ENCODE assay signal across 28 cellular contexts in the genomic region with DNA sequence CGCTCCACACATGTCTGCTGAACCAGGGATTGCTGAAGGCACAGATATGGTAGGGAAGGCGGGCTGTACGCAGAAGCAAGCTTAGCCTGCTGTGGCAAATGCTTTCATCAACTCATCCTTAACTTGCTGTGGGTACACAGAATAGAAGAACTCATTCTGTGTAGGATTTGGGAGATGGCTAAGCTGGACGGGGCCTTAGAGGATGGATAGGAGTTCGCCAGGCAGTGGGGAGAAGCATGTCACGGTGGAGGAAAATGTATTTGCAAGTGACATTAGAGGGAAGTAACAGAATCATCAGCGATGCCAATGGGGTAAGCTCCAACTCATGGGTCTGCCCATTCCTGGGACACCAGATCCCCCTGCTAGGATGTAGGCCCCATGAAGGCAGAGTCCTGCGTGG.
"Had no signal": no experiment of that assay in that cellular context is flagged by ENCODE, and none has a peak within 500 bp of the region (broad histone marks: within the 10 kb centered on the region; RNA-seq: fewer than 3 reads in every experiment).

No MANE protein-coding gene starts in this region.

- H3K9me3 Mint-ChIP-seq: natural killer cell; nephron; neural progenitor cell; stimulated activated memory B cell treated with anti-CD40 and anti-IgM and Interleukin-4, amounts not matched to agents 10 μg/mL and 1 μg/mL and 100 μg/mL, for 72 hours; stimulated activated naive CD8-positive, alpha-beta T cell treated with anti-CD3 and anti-CD28 coated beads, Interleukin-15, amount 100 ng/mL, for 72 hours had no signal

- H3K27ac ChIP-seq: neural progenitor cell, ovary, parathyroid adenoma, psoas muscle, right lobe of liver, sigmoid colon, thoracic aorta, thyroid gland, tibial nerve, upper lobe of left lung, vagina had no signal

- ATAC-seq: psoas muscle; right lobe of liver; stimulated activated memory B cell treated with anti-CD40 and anti-IgM and Interleukin-4, amounts not matched to agents 10 μg/mL and 1 μg/mL and 100 μg/mL, for 72 hours; stimulated activated naive CD8-positive, alpha-beta T cell treated with anti-CD3 and anti-CD28 coated beads, Interleukin-15, amount 100 ng/mL, for 72 hours; stimulated activated naive CD8-positive, alpha-beta T cell treated with anti-CD3 and anti-CD28 coated beads, Interleukin-15, Interleukin-2, amounts not matched to agents 100 U/mL and 50 U/mL, for 24 hours had no signal

- H3K27me3 ChIP-seq: neural progenitor cell, ovary, right lobe of liver, sigmoid colon, thyroid gland, tibial nerve, upper lobe of left lung, vagina had no signal

- H3K36me3 Mint-ChIP-seq: natural killer cell; neural progenitor cell; stimulated activated memory B cell treated with anti-CD40 and anti-IgM and Interleukin-4, amounts not matched to agents 10 μg/mL and 1 μg/mL and 100 μg/mL, for 72 hours had no signal

- H3K4me3 ChIP-seq: neural progenitor cell, ovary, psoas muscle, right lobe of liver, sigmoid colon, thoracic aorta, thyroid gland, tibial nerve, upper lobe of left lung, vagina had no signal

- DNase-seq: natural killer cell; occipital lobe; ovary; posterior cingulate gyrus; psoas muscle; right cardiac atrium; right lobe of liver; sigmoid colon; small intestine; stimulated activated CD4-positive, alpha-beta T cell treated with anti-CD3 and anti-CD28 coated beads, Interleukin-15, amount 100 ng/mL, for 24 hours; stimulated activated CD4-positive, alpha-beta T cell treated with anti-CD3 and anti-CD28 coated beads, Interleukin-2, amount 100 ng/mL, for 24 hours; stimulated activated CD4-positive, alpha-beta T cell treated with anti-CD3 and anti-CD28 coated beads, Interleukin-2, amount 100 ng/mL, for 48 hours; stimulated activated CD4-positive, alpha-beta T cell treated with anti-CD3 and anti-CD28 coated beads, Interleukin-4, amount 100 ng/mL, for 24 hours; stimulated activated naive CD4-positive, alpha-beta T cell; stimulated activated naive CD8-positive, alpha-beta T cell treated with anti-CD3 and anti-CD28 coated beads, Interleukin-15, amount 100 ng/mL, for 72 hours; stimulated activated naive CD8-positive, alpha-beta T cell treated with anti-CD3 and anti-CD28 coated beads, Interleukin-15, Interleukin-2, amounts not matched to agents 100 U/mL and 50 U/mL, for 24 hours; substantia nigra; thyroid gland; trophoblast cell; upper lobe of left lung had no signal

- H2AFZ ChIP-seq: neural progenitor cell, parathyroid adenoma had no signal

- H3K9me3 ChIP-seq: ovary, psoas muscle, right lobe of liver, sigmoid colon, thoracic aorta, thyroid gland, tibial nerve, upper lobe of left lung, vagina had no signal

- H3K27me3 Mint-ChIP-seq: stimulated activated naive CD8-positive, alpha-beta T cell treated with anti-CD3 and anti-CD28 coated beads, Interleukin-15, amount 100 ng/mL, for 72 hours had no signal

- H3K4me1 Mint-ChIP-seq: natural killer cell; stimulated activated memory B cell treated with anti-CD40 and anti-IgM and Interleukin-4, amounts not matched to agents 10 μg/mL and 1 μg/mL and 100 μg/mL, for 72 hours; stimulated activated naive CD8-positive, alpha-beta T cell treated with anti-CD3 and anti-CD28 coated beads, Interleukin-15, amount 100 ng/mL, for 72 hours had no signal

- H3K27ac Mint-ChIP-seq: natural killer cell; nephron; neural progenitor cell; progenitor cell of endocrine pancreas; stimulated activated memory B cell treated with anti-CD40 and anti-IgM and Interleukin-4, amounts not matched to agents 10 μg/mL and 1 μg/mL and 100 μg/mL, for 72 hours; stimulated activated naive CD8-positive, alpha-beta T cell treated with anti-CD3 and anti-CD28 coated beads, Interleukin-15, amount 100 ng/mL, for 72 hours had no signal

- H3K79me2 ChIP-seq: parathyroid adenoma had no signal

- H3K4me2 ChIP-seq: neural progenitor cell had no signal

- H3K36me3 ChIP-seq: neural progenitor cell, ovary, right lobe of liver, sigmoid colon, thoracic aorta, thyroid gland, tibial nerve, upper lobe of left lung, vagina had no signal

- H3K9ac ChIP-seq: neural progenitor cell, parathyroid adenoma had no signal

- H3K4me1 ChIP-seq: neural progenitor cell, parathyroid adenoma, psoas muscle, right lobe of liver, sigmoid colon, thyroid gland, tibial nerve, upper lobe of left lung, vagina had no signal

- H3K4me3 Mint-ChIP-seq: natural killer cell; nephron; neural progenitor cell; stimulated activated memory B cell treated with anti-CD40 and anti-IgM and Interleukin-4, amounts not matched to agents 10 μg/mL and 1 μg/mL and 100 μg/mL, for 72 hours; stimulated activated naive CD8-positive, alpha-beta T cell treated with anti-CD3 and anti-CD28 coated beads, Interleukin-15, amount 100 ng/mL, for 72 hours had no signal
